ENCODE assay signal across 1 cellular context in the genomic region with DNA sequence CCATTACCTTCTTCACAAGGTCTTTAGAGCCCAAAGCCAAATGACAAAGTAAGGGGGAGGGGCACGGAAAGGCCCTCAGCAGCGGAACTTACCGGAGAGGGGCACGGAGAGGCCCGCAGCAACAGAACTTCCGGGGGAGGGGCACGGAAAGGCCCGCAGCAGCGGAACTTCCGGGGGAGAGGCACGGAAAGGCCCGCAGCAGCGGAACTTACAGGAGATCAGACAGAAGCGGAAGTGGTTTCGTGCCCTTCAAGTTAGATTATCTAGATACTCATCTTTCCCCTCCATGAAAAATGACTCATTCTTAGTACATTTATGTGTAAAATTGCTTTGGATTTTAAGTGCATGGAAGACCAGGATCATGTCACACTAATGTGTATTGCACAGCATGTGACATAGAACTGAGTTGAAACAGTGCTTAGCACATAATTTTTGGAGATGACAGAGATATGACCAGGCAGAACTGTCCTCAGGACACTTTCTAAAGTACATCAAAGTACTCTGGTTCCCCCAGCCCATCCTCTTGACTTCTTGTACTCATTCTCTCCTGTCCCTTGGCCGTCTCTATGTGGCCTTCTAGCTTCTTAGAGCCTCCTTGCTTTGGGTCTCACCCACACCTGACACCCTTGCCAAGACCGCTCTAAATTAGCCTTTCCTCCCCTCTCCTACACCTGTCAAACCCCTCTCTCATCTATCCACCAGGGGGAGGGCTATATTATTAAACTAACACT.
TF ChIP-seq lines count a peak whose summit lies in the region.

No MANE protein-coding gene starts in this region.

TF ChIP-seq in HepG2, 621 proteins besides CTCF, POLR2A, EP300 and RAD21 (continued from another document and continues in another):
- TF ChIP-seq, protein P1, sequence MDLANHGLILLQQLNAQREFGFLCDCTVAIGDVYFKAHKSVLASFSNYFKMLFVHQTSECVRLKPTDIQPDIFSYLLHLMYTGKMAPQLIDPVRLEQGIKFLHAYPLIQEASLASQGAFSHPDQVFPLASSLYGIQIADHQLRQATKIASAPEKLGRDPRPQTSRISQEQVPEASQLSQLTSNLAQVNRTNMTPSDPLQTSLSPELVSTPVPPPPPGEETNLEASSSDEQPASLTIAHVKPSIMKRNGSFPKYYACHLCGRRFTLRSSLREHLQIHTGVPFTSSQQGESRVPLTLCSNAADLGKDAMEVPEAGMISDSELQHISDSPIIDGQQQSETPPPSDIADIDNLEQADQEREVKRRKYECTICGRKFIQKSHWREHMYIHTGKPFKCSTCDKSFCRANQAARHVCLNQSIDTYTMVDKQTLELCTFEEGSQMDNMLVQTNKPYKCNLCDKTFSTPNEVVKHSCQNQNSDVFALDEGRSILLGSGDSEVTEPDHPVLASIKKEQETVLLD (CRISPR knock-in tag; IDR thresholded peaks at IDR 0.05; ENCODE audit: low read depth): 0 out of 2 replicates have a peak, but pooled peaks have one; percentile 45
- no peak for TF ChIP-seq ZNF326 (CRISPR knock-in tag; IDR thresholded peaks at IDR 0.05; ENCODE audit: borderline replicate concordance)
- no peak for TF ChIP-seq SRSF4 (IDR thresholded peaks at IDR 0.05; ENCODE audit: low read depth, low read length, poor library complexity, severe bottlenecking)
- TF ChIP-seq ZNF749 (CRISPR knock-in tag; IDR thresholded peaks at IDR 0.05; ENCODE audit: borderline replicate concordance): no peak
- TF ChIP-seq ZNF878 (CRISPR knock-in tag; IDR thresholded peaks at IDR 0.05): 0 out of 2 replicates have a peak, but pooled peaks have one; percentile 21
- peak; percentile 64 for TF ChIP-seq KAT8 (CRISPR knock-in tag; IDR thresholded peaks at IDR 0.05)
- TF ChIP-seq ZNF331 (CRISPR knock-in tag; IDR thresholded peaks at IDR 0.05): no peak
- TF ChIP-seq SAP130 (CRISPR knock-in tag; IDR thresholded peaks at IDR 0.05; ENCODE audit: low read depth): peak; percentile 51
- TF ChIP-seq, protein P2, sequence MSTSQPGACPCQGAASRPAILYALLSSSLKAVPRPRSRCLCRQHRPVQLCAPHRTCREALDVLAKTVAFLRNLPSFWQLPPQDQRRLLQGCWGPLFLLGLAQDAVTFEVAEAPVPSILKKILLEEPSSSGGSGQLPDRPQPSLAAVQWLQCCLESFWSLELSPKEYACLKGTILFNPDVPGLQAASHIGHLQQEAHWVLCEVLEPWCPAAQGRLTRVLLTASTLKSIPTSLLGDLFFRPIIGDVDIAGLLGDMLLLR (CRISPR knock-in tag; IDR thresholded peaks at IDR 0.05): no peak
- TF ChIP-seq RERE (CRISPR knock-in tag; IDR thresholded peaks at IDR 0.05; ENCODE audit: low read depth): no peak
- TF ChIP-seq TARDBP (CRISPR knock-in tag; IDR thresholded peaks at IDR 0.05): no peak
- no peak for TF ChIP-seq TBX2 (CRISPR knock-in tag; IDR thresholded peaks at IDR 0.05; ENCODE audit: borderline replicate concordance)
- peak; percentile 51; the same call in 1 of the 2 replicates for TF ChIP-seq PHF8 (CRISPR knock-in tag; IDR thresholded peaks at IDR 0.05)
- TF ChIP-seq ZFP90 (CRISPR knock-in tag; IDR thresholded peaks at IDR 0.05; ENCODE audit: borderline replicate concordance): no peak
- no peak for TF ChIP-seq TEAD3 (CRISPR knock-in tag; optimal IDR thresholded peaks at IDR 0.05; ENCODE audit: borderline replicate concordance)
- TF ChIP-seq ZNF235 (CRISPR knock-in tag; IDR thresholded peaks at IDR 0.05; ENCODE audit: borderline replicate concordance): no peak
- TF ChIP-seq ZNF556 (CRISPR knock-in tag; IDR thresholded peaks at IDR 0.05; ENCODE audit: borderline replicate concordance): no peak
- TF ChIP-seq ZNF687 (CRISPR knock-in tag; IDR thresholded peaks at IDR 0.05): peak; percentile 68
- TF ChIP-seq HNF4G (IDR thresholded peaks at IDR 0.05; ENCODE audit: borderline replicate concordance, low read depth, low read length): no peak
- no peak for TF ChIP-seq HNF4G (CRISPR knock-in tag; IDR thresholded peaks at IDR 0.05; ENCODE audit: borderline replicate concordance, low read depth)
- no peak; the same call in 1 of the 2 replicates for TF ChIP-seq SALL1 (CRISPR knock-in tag; IDR thresholded peaks at IDR 0.05)
- TF ChIP-seq, protein P3, sequence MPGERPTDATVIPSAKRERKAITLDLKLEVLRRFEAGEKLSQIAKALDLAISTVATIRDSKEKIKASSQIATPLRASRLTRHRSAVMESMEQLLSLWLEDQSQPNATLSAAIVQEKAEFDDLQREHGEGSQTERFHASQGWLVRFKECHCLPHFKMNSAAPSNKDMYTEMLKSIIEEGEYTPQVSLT (CRISPR knock-in tag; IDR thresholded peaks at IDR 0.05; ENCODE audit: borderline replicate concordance, low read depth): no peak
- no peak for TF ChIP-seq EED (CRISPR knock-in tag; IDR thresholded peaks at IDR 0.05)
- no peak for TF ChIP-seq FOXK2 (IDR thresholded peaks at IDR 0.05)
- no peak for TF ChIP-seq STAT5B (CRISPR knock-in tag; IDR thresholded peaks at IDR 0.05)
- TF ChIP-seq MEF2D (CRISPR knock-in tag; IDR thresholded peaks at IDR 0.05): no peak
- no peak for TF ChIP-seq ZNF703 (CRISPR knock-in tag; IDR thresholded peaks at IDR 0.05; ENCODE audit: borderline replicate concordance)
- TF ChIP-seq, protein P4, sequence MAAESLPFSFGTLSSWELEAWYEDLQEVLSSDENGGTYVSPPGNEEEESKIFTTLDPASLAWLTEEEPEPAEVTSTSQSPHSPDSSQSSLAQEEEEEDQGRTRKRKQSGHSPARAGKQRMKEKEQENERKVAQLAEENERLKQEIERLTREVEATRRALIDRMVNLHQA (CRISPR knock-in tag; IDR thresholded peaks at IDR 0.05): no peak
- no peak for TF ChIP-seq HDAC6 (IDR thresholded peaks at IDR 0.05; ENCODE audit: low read depth, low read length)
- TF ChIP-seq ZMYM4 (CRISPR knock-in tag; IDR thresholded peaks at IDR 0.05): peak; percentile 49; the same call in 1 of the 2 replicates
- TF ChIP-seq KLF15 (CRISPR knock-in tag; IDR thresholded peaks at IDR 0.05; ENCODE audit: borderline replicate concordance): no peak
- peak; percentile 38; the same call in 1 of the 2 replicates for TF ChIP-seq ZFY (CRISPR knock-in tag; IDR thresholded peaks at IDR 0.05)
- no peak for TF ChIP-seq NONO (IDR thresholded peaks at IDR 0.05)
- TF ChIP-seq NONO (CRISPR knock-in tag; conservative IDR thresholded peaks at IDR 0.05): 0 out of 2 replicates have a peak, but pooled peaks have one; percentile 41
- peak; percentile 43; the same call in 1 of the 2 replicates for TF ChIP-seq POLR2AphosphoS5 (IDR thresholded peaks at IDR 0.05; ENCODE audit: low read depth, low read length)
- TF ChIP-seq TCF7 (IDR thresholded peaks at IDR 0.05; ENCODE audit: low read depth): no peak
- TF ChIP-seq ZNF431 (CRISPR knock-in tag; IDR thresholded peaks at IDR 0.05; ENCODE audit: borderline replicate concordance, low read depth): no peak
- TF ChIP-seq FOXA1 (IDR thresholded peaks at IDR 0.05): no peak
- TF ChIP-seq FOXA1 (CRISPR knock-in tag; IDR thresholded peaks at IDR 0.05): no peak
- TF ChIP-seq RFX1 (IDR thresholded peaks at IDR 0.05): no peak
- TF ChIP-seq ZNF737 (CRISPR knock-in tag; IDR thresholded peaks at IDR 0.05; ENCODE audit: borderline replicate concordance): no peak
- TF ChIP-seq, protein P5, sequence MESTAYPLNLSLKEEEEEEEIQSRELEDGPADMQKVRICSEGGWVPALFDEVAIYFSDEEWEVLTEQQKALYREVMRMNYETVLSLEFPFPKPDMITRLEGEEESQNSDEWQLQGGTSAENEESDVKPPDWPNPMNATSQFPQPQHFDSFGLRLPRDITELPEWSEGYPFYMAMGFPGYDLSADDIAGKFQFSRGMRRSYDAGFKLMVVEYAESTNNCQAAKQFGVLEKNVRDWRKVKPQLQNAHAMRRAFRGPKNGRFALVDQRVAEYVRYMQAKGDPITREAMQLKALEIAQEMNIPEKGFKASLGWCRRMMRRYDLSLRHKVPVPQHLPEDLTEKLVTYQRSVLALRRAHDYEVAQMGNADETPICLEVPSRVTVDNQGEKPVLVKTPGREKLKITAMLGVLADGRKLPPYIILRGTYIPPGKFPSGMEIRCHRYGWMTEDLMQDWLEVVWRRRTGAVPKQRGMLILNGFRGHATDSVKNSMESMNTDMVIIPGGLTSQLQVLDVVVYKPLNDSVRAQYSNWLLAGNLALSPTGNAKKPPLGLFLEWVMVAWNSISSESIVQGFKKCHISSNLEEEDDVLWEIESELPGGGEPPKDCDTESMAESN (CRISPR knock-in tag; conservative IDR thresholded peaks at IDR 0.05): no peak
- no peak for TF ChIP-seq ZNF124 (CRISPR knock-in tag; IDR thresholded peaks at IDR 0.05)
- no peak for TF ChIP-seq SRSF9 (IDR thresholded peaks at IDR 0.05; ENCODE audit: borderline replicate concordance, insufficient read depth, low read depth, low read length, poor library complexity, severe bottlenecking)
- no peak for TF ChIP-seq ARID2 (CRISPR knock-in tag; IDR thresholded peaks at IDR 0.05; ENCODE audit: borderline replicate concordance)
- TF ChIP-seq FOXK1 (CRISPR knock-in tag; IDR thresholded peaks at IDR 0.05; ENCODE audit: borderline replicate concordance, low read depth): no peak
- TF ChIP-seq STAG1 (CRISPR knock-in tag; IDR thresholded peaks at IDR 0.05): no peak
- TF ChIP-seq MED1 (CRISPR knock-in tag; IDR thresholded peaks at IDR 0.05): no peak
- no peak for TF ChIP-seq CEBPB (IDR thresholded peaks at IDR 0.05; ENCODE audit: borderline replicate concordance, low read depth, low read length)
- TF ChIP-seq SMC3 (IDR thresholded peaks at IDR 0.05; ENCODE audit: low read length): no peak
- no peak for TF ChIP-seq ZNF430 (CRISPR knock-in tag; IDR thresholded peaks at IDR 0.05)
- TF ChIP-seq GABPA (IDR thresholded peaks at IDR 0.05; ENCODE audit: low read depth, low read length): peak; percentile 83
- peak; percentile 94 for TF ChIP-seq GABPA (CRISPR knock-in tag; IDR thresholded peaks at IDR 0.05; ENCODE audit: low read depth)
- TF ChIP-seq ZNF205 (CRISPR knock-in tag; IDR thresholded peaks at IDR 0.05): no peak
- TF ChIP-seq SIN3A (IDR thresholded peaks at IDR 0.05; ENCODE audit: borderline replicate concordance, low read depth, low read length): no peak
- TF ChIP-seq ZSCAN9 (CRISPR knock-in tag; IDR thresholded peaks at IDR 0.05; ENCODE audit: borderline replicate concordance): no peak
- TF ChIP-seq, protein P6, sequence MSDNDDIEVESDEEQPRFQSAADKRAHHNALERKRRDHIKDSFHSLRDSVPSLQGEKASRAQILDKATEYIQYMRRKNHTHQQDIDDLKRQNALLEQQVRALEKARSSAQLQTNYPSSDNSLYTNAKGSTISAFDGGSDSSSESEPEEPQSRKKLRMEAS (IDR thresholded peaks at IDR 0.05): 0 out of 2 replicates have a peak, but pooled peaks have one; percentile 36
- TF ChIP-seq ZNF143 (CRISPR knock-in tag; IDR thresholded peaks at IDR 0.05): no peak
- no peak for TF ChIP-seq CHD2 (IDR thresholded peaks at IDR 0.05; ENCODE audit: low read depth, low read length)
